In genomic region chr6:16238658-16239089, GRCh38 we compare ENCODE assay signal across 8 cellular contexts. TPM values are rescaled to one million over a fixed set of nuclear protein-coding genes. Genes with fewer than 3 reads are reported as not detected.
DNase-seq lines count a peak whose midpoint lies in the region; ATAC-seq and TF ChIP-seq lines count a peak whose summit lies in the region.

No MANE protein-coding gene starts in this region.

- TF ChIP-seq POLR2A in thyroid gland (IDR thresholded peaks at IDR 0.05): no peak

- no peaks in the 10 kb centered on the region for H3K9me3 ChIP-seq in ascending aorta
- H3K9me3 ChIP-seq in thyroid gland: no peaks in the 10 kb centered on the region

- intact Hi-C loops in ascending aorta (cut with DNase I) (loop anchor here (1.0 to 2.0 kb wide), 2 partner anchors 20 to 82 kb away; no protein-coding TSS in a partner anchor), thyroid gland (cut with DNase I) (no loop called here)

- DNase-seq in ascending aorta (ENCODE audit: low spot score in 2 of 2): no peak
- no peak for DNase-seq in thyroid gland
- no peak for DNase-seq in HuH-7 (ENCODE audit: low spot score)

- ATAC-seq in GM19043 (IDR thresholded peaks at IDR 0.05; ENCODE audit: low read depth, unreplicated experiment) (peak; percentile 23), HG03139 (IDR thresholded peaks at IDR 0.05; ENCODE audit: unreplicated experiment) (peak; percentile 6), GM18519 (IDR thresholded peaks at IDR 0.05; ENCODE audit: low FRiP score, unreplicated experiment) (no peak), GM18858 (IDR thresholded peaks at IDR 0.05; ENCODE audit: unreplicated experiment) (no peak)

- H3K36me3 ChIP-seq in ascending aorta (no peaks in the 10 kb centered on the region), thyroid gland (no peaks in the 10 kb centered on the region)

- TF ChIP-seq CTCF in ascending aorta (IDR thresholded peaks at IDR 0.05): peak in 1 of 3 experiments; percentile 5
- TF ChIP-seq CTCF in thyroid gland (IDR thresholded peaks at IDR 0.05): no peak

- H3K4me3 ChIP-seq in ascending aorta (peak overlapping the region; percentile 73 to 95), thyroid gland (replicated peaks in 1 of 3) (peak overlapping the region; percentile 63 to 82 (median 71))

- H3K27me3 ChIP-seq in ascending aorta (no peaks in the 10 kb centered on the region), layer of hippocampus (ENCODE audit: control insufficient read depth, insufficient read depth, low read length) (no peaks in the 10 kb centered on the region), thyroid gland (no peaks in the 10 kb centered on the region)

- H3K4me1 ChIP-seq in ascending aorta (peaks cover 7 to 49% of the 10 kb centered on the region in 2 donors), thyroid gland (peaks cover 0 to 14% of the 10 kb centered on the region in 2 donors)

- H3K27ac ChIP-seq in ascending aorta (peak overlapping the region; percentile 86 to 87), layer of hippocampus (ENCODE audit: low read depth, low read length) (peak overlapping the region; percentile 65), thyroid gland (peak overlapping the region; percentile 22 to 38 (median 34))

- whole genome bisulfite sequencing in thyroid gland, 2 donors: 0 to 1% methylated on average over 2 to 12 of the region's 34 CpGs

RNA-seq across cellular contexts. Expression of gene GMPR, which starts 0.3 kb away (rescaled TPM):
- 18.4 TPM for total RNA-seq in ascending aorta
- 10 to 100 TPM in 1 of 4 donors, 1 to 10 TPM in 3; 2.8 to 10.8 (median 3.3) TPM for total RNA-seq in thyroid gland

Comparison
In these comparisons a context has a peak if more than half of its experiments do, and no peak if none do; other contexts are left out.
1. ATAC-seq: peak in GM19043 (single experiment) and HG03139 (single experiment); none in GM18519 (single experiment) and GM18858 (single experiment).
2. H3K27ac ChIP-seq: peak in every context shown above with its lines; median percentile 86 in ascending aorta; 65 in layer of hippocampus; 34 in thyroid gland.